22 cellular contexts compared by ENCODE assay signal in genomic region chr2:19101968-19102367, GRCh38.
DNase-seq lines count a peak whose midpoint lies in the region; ATAC-seq, FAIRE-seq and TF ChIP-seq lines count a peak whose summit lies in the region.
"Had no signal": no experiment of that assay in that cellular context is flagged by ENCODE, and none has a peak within 500 bp of the region (broad histone marks: within the 10 kb centered on the region; RNA-seq: fewer than 3 reads in every experiment).

No MANE protein-coding gene starts in this region.

- peaks cover 72% of the 10 kb centered on the region for H3K4me1 ChIP-seq in PC-3 (ENCODE audit: insufficient read depth, low read length)
- peaks cover 8 to 24% (median 9%) of the 10 kb centered on the region in 3 donors for H3K4me1 ChIP-seq in pancreas

- H3K27ac ChIP-seq in PC-3 (ENCODE audit: low read length) (peak overlapping the region; percentile 17; the same call in 1 of the 2 replicates), pancreas (peak overlapping the region in 3 of 4 donors; percentile 22 to 88 (median 59))
- H3K27ac ChIP-seq: 22Rv1; A549; BLaER1 treated with 17β-estradiol and CSF1 and Interleukin-3, amounts not matched to agents 10 nM and 100 nM; C4-2B had no signal

- H3K4me2 ChIP-seq in PC-3 (ENCODE audit: low read length) = peak overlapping the region; percentile 8; the same call in 1 of the 2 replicates
- H3K4me2 ChIP-seq: A549; BLaER1 treated with 17β-estradiol and CSF1 and Interleukin-3, amounts not matched to agents 10 nM and 100 nM had no signal

- H4K20me1 ChIP-seq in PC-3 (ENCODE audit: low read length) = no peaks in the 10 kb centered on the region
- H4K20me1 ChIP-seq: BLaER1 treated with 17β-estradiol and CSF1 and Interleukin-3, amounts not matched to agents 10 nM and 100 nM had no signal

- no peak overlapping the region for H3K9ac ChIP-seq in PC-3 (ENCODE audit: low read length)
- H3K9ac ChIP-seq: BLaER1 treated with 17β-estradiol and CSF1 and Interleukin-3, amounts not matched to agents 10 nM and 100 nM had no signal

- TF ChIP-seq CTCF in PC-3 (conservative IDR thresholded peaks at IDR 0.05; ENCODE audit: low read depth, low read length) (no peak), pancreas (IDR thresholded peaks at IDR 0.05) (no peak)

- intact Hi-C loops in PC-3 (cut with micrococcal nuclease) = loop anchor here (1.0 to 5.0 kb wide), 3 partner anchors 55 to 261 kb away; no protein-coding TSS in a partner anchor
- intact Hi-C loops in pancreas (cut with DNase I) = no loop called here
- intact Hi-C loops in posterior vena cava (cut with DNase I) = no loop called here

- DNase-seq in HuH-7 (ENCODE audit: low spot score) (peak; percentile 12), PC-3 (no peak), left lobe of liver (ENCODE audit: low spot score) (no peak), pancreas (peak in 1 of 6 donors; percentile 14), superior temporal gyrus (ENCODE audit: extremely low spot score) (no peak), posterior vena cava (ENCODE audit: low spot score) (no peak)
- no peak for DNase-seq in activated CD8-positive, alpha-beta memory T cell treated with anti-CD3 and anti-CD28 coated beads for 24 hours
- DNase-seq: AML-193; Caco-2; Calu3; CD4-positive, alpha-beta T cell; CD8-positive, alpha-beta T cell; DMS79 treated with DMSO at 0.1 percent for 48 hours; GF-D8 had no signal

- POLR2A ChIA-PET in PC-3 (lab: Charles Lee; ENCODE audit: unreplicated experiment) = interaction anchor here (0.5 kb wide), 1 partner anchor 134 kb away, joined by 3 read pairs; no protein-coding TSS in a partner anchor

- no peaks in the 10 kb centered on the region for H3K79me2 ChIP-seq in PC-3 (ENCODE audit: low read length)

- BruUV-seq in PC-3 (replicated peaks; lab: Mats Ljungman, UMichigan) = TSS peak; percentile 49

- H3K9me3 ChIP-seq in PC-3 (ENCODE audit: low read length) (no peaks in the 10 kb centered on the region), pancreas (no peaks in the 10 kb centered on the region)
- H3K9me3 ChIP-seq: A549, Caco-2 had no signal

- no peak overlapping the region for H2AFZ ChIP-seq in PC-3 (ENCODE audit: low read length)

- H3K36me3 ChIP-seq in PC-3 (ENCODE audit: low read depth, low read length) = no peaks in the 10 kb centered on the region
- no peaks in the 10 kb centered on the region for H3K36me3 ChIP-seq in pancreas
- H3K36me3 ChIP-seq: BLaER1 treated with 17β-estradiol and CSF1 and Interleukin-3, amounts not matched to agents 10 nM and 100 nM had no signal

- no peak overlapping the region for H3K4me3 ChIP-seq in PC-3 (ENCODE audit: low read length)
- no peak overlapping the region for H3K4me3 ChIP-seq in pancreas
- H3K4me3 ChIP-seq: A549; BLaER1 treated with 17β-estradiol and CSF1 and Interleukin-3, amounts not matched to agents 10 nM and 100 nM had no signal

- H3K9me2 ChIP-seq in PC-3 (replicated peaks; ENCODE audit: low read length) = no peaks in the 10 kb centered on the region

- H3F3A ChIP-seq in PC-3 (ENCODE audit: low read length, unreplicated experiment) = no peaks in the 10 kb centered on the region

- ATAC-seq in PC-3 = no peak
- ATAC-seq in left lobe of liver = peak; percentile 62
- ATAC-seq in pancreas = peak in 1 of 4 donors; percentile 22
- ATAC-seq: A549; CD8-positive, alpha-beta T cell had no signal

- no peak for FAIRE-seq in pancreas (lab: Jason Lieb, UNC)
- FAIRE-seq: A549, D721Med, G401.6, GM12891, GM19239 had no signal

- CTCF ChIA-PET in PC-3 (lab: Charles Lee) = no interaction called here

- 44 to 55% methylated on average over 3 of the region's 3 CpGs for WGBS in pancreas, 2 donors

- no peaks in the 10 kb centered on the region for H3K27me3 ChIP-seq in PC-3 (ENCODE audit: low read length)
- no peaks in the 10 kb centered on the region for H3K27me3 ChIP-seq in pancreas
